ENCODE assay signal across 1 cellular context in genomic region chr12:11876301-11876700, GRCh38.
TF ChIP-seq lines count a peak whose summit lies in the region.

No MANE protein-coding gene starts in this region.

TF ChIP-seq in WTC11, 78 proteins besides CTCF, POLR2A, EP300 and RAD21 (continued from another document):
- TF ChIP-seq, protein P1, sequence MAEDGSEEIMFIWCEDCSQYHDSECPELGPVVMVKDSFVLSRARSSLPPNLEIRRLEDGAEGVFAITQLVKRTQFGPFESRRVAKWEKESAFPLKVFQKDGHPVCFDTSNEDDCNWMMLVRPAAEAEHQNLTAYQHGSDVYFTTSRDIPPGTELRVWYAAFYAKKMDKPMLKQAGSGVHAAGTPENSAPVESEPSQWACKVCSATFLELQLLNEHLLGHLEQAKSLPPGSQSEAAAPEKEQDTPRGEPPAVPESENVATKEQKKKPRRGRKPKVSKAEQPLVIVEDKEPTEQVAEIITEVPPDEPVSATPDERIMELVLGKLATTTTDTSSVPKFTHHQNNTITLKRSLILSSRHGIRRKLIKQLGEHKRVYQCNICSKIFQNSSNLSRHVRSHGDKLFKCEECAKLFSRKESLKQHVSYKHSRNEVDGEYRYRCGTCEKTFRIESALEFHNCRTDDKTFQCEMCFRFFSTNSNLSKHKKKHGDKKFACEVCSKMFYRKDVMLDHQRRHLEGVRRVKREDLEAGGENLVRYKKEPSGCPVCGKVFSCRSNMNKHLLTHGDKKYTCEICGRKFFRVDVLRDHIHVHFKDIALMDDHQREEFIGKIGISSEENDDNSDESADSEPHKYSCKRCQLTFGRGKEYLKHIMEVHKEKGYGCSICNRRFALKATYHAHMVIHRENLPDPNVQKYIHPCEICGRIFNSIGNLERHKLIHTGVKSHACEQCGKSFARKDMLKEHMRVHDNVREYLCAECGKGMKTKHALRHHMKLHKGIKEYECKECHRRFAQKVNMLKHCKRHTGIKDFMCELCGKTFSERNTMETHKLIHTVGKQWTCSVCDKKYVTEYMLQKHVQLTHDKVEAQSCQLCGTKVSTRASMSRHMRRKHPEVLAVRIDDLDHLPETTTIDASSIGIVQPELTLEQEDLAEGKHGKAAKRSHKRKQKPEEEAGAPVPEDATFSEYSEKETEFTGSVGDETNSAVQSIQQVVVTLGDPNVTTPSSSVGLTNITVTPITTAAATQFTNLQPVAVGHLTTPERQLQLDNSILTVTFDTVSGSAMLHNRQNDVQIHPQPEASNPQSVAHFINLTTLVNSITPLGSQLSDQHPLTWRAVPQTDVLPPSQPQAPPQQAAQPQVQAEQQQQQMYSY (CRISPR knock-in tag; IDR thresholded peaks at IDR 0.05): no peak
- TF ChIP-seq ZNF138 (CRISPR knock-in tag; conservative IDR thresholded peaks at IDR 0.05): no peak
- TF ChIP-seq ZNF263 (CRISPR knock-in tag; IDR thresholded peaks at IDR 0.05; ENCODE audit: low read depth): no peak
- no peak for TF ChIP-seq SMAD3 (CRISPR knock-in tag; IDR thresholded peaks at IDR 0.05; ENCODE audit: borderline replicate concordance)
- TF ChIP-seq MAX (CRISPR knock-in tag; IDR thresholded peaks at IDR 0.05): no peak
- TF ChIP-seq ZNF317 (CRISPR knock-in tag; IDR thresholded peaks at IDR 0.05; ENCODE audit: borderline replicate concordance, low read depth): no peak
- TF ChIP-seq ZNF219 (CRISPR knock-in tag; IDR thresholded peaks at IDR 0.05; ENCODE audit: borderline replicate concordance): no peak
- no peak for TF ChIP-seq OVOL2 (CRISPR knock-in tag; IDR thresholded peaks at IDR 0.05; ENCODE audit: borderline replicate concordance)
- no peak for TF ChIP-seq RORB (CRISPR knock-in tag; IDR thresholded peaks at IDR 0.05)
- TF ChIP-seq, protein P2, sequence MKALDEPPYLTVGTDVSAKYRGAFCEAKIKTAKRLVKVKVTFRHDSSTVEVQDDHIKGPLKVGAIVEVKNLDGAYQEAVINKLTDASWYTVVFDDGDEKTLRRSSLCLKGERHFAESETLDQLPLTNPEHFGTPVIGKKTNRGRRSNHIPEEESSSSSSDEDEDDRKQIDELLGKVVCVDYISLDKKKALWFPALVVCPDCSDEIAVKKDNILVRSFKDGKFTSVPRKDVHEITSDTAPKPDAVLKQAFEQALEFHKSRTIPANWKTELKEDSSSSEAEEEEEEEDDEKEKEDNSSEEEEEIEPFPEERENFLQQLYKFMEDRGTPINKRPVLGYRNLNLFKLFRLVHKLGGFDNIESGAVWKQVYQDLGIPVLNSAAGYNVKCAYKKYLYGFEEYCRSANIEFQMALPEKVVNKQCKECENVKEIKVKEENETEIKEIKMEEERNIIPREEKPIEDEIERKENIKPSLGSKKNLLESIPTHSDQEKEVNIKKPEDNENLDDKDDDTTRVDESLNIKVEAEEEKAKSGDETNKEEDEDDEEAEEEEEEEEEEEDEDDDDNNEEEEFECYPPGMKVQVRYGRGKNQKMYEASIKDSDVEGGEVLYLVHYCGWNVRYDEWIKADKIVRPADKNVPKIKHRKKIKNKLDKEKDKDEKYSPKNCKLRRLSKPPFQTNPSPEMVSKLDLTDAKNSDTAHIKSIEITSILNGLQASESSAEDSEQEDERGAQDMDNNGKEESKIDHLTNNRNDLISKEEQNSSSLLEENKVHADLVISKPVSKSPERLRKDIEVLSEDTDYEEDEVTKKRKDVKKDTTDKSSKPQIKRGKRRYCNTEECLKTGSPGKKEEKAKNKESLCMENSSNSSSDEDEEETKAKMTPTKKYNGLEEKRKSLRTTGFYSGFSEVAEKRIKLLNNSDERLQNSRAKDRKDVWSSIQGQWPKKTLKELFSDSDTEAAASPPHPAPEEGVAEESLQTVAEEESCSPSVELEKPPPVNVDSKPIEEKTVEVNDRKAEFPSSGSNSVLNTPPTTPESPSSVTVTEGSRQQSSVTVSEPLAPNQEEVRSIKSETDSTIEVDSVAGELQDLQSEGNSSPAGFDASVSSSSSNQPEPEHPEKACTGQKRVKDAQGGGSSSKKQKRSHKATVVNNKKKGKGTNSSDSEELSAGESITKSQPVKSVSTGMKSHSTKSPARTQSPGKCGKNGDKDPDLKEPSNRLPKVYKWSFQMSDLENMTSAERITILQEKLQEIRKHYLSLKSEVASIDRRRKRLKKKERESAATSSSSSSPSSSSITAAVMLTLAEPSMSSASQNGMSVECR (CRISPR knock-in tag; IDR thresholded peaks at IDR 0.05; ENCODE audit: borderline replicate concordance): no peak
- no peak for TF ChIP-seq NFYB (CRISPR knock-in tag; conservative IDR thresholded peaks at IDR 0.05; ENCODE audit: low read depth)
TF ChIP-seq in WTC11: peak in this region for 0.
